10 cellular contexts compared by ENCODE assay signal in the genomic region with DNA sequence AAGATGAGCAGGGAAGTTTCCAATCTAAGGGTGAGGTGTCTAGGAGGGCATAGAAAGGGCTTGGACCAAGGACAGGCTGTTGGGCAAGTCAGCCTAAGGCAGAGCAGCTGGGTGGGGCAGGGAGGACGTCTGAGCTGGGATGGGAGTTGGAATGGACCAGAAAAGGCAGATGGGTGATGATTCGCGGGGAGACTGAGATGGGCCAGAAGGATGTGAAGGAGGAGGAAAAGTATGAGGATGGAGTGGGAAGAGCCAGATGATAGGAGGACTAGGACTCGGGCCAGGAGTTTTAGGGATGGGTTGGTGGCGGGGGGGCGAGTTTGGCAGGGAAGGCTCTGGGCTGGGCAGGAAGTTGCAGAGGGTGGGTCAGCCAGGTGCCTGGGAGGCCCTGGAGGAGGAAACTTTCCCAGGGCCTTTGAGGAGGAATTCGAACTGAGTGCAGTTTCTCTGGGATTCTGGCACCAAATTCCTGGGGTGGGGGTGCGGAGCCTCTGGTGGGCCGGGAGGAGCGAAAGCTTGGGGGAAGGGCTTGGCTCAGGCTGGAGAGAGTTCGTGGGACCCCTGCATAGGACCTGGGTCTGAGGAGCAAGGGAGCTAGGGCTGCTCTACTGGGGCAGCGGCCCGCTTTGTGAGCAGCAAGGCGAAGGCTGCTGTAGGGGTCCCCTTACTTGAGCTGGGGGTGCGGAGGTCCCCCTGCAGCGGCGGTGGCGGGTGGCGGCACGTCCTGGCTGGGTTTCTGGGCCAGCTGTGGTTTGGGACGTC. TPM values are rescaled to one million over a fixed set of nuclear protein-coding genes. Genes with fewer than 3 reads are reported as not detected.
DNase-seq lines count a peak whose midpoint lies in the region; ATAC-seq and TF ChIP-seq lines count a peak whose summit lies in the region.
"Had no signal": no experiment of that assay in that cellular context is flagged by ENCODE, and none has a peak within 500 bp of the region (broad histone marks: within the 10 kb centered on the region; RNA-seq: fewer than 3 reads in every experiment).

No MANE protein-coding gene starts in this region.

- H3K27me3 ChIP-seq in esophagus squamous epithelium (no peaks in the 10 kb centered on the region), mucosa of stomach (ENCODE audit: control insufficient read depth, insufficient read depth, low read length) (no peaks in the 10 kb centered on the region), aorta (ENCODE audit: control insufficient read depth in 1 of 2, insufficient read depth in 2 of 2, low read length in 1 of 2) (no peaks in the 10 kb centered on the region)

- no peak for ATAC-seq in stimulated activated naive CD8-positive, alpha-beta T cell treated with anti-CD3 and anti-CD28 coated beads, Interleukin-15, Interleukin-2, amounts not matched to agents 100 U/mL and 50 U/mL, for 24 hours
- ATAC-seq in aorta (ENCODE audit: low FRiP score) (peak; percentile 3), GM18519 (IDR thresholded peaks at IDR 0.05; ENCODE audit: low FRiP score, unreplicated experiment) (no peak), GM21447 (IDR thresholded peaks at IDR 0.05; ENCODE audit: unreplicated experiment) (no peak)

- WGBS in esophagus squamous epithelium, 2 donors: 9 to 34% methylated on average over 5 to 11 of the region's 21 CpGs
- 11 to 39% methylated on average over 14 to 21 of the region's 21 CpGs for WGBS in aorta, 2 donors

- no peak for TF ChIP-seq CTCF in esophagus squamous epithelium (IDR thresholded peaks at IDR 0.05)

- H3K4me3 Mint-ChIP-seq in stimulated activated naive CD8-positive, alpha-beta T cell treated with anti-CD3 and anti-CD28 coated beads, Interleukin-15, Interleukin-2, amounts not matched to agents 100 ng/mL and 50 ng/mL, for 24 hours: peak overlapping the region; percentile 6

- intact Hi-C loops in esophagus squamous epithelium (cut with DNase I): no loop called here
- intact Hi-C loops in aorta (cut with DNase I): no loop called here

- H3K27ac ChIP-seq in esophagus squamous epithelium (peak overlapping the region; percentile 61 to 69 (median 66)), aorta (ENCODE audit: low read depth in 1 of 2, low read length in 2 of 2) (no peak overlapping the region)

- no peaks in the 10 kb centered on the region for H3K9me3 ChIP-seq in esophagus squamous epithelium
- no peaks in the 10 kb centered on the region for H3K9me3 ChIP-seq in mucosa of stomach (ENCODE audit: control insufficient read depth, low read length)
- no peaks in the 10 kb centered on the region for H3K9me3 ChIP-seq in aorta (ENCODE audit: control insufficient read depth, low read length)

- DNase-seq in stimulated activated naive CD8-positive, alpha-beta T cell treated with anti-CD3 and anti-CD28 coated beads, Interleukin-15, Interleukin-2, amounts not matched to agents 100 U/mL and 50 U/mL, for 24 hours: no peak
- no peak for DNase-seq in esophagus squamous epithelium (lab: John Stamatoyannopoulos, UW)
- peak in 1 of 2 donors; percentile 56 for DNase-seq in aorta
- no peak for DNase-seq in activated CD8-positive, alpha-beta memory T cell treated with anti-CD3 and anti-CD28 coated beads for 24 hours
- DNase-seq: GOT3, midbrain had no signal

- no peak overlapping the region for H3K27ac Mint-ChIP-seq in stimulated activated naive CD8-positive, alpha-beta T cell treated with anti-CD3 and anti-CD28 coated beads, Interleukin-15, Interleukin-2, amounts not matched to agents 100 ng/mL and 50 ng/mL, for 24 hours

- H3K36me3 Mint-ChIP-seq in stimulated activated naive CD8-positive, alpha-beta T cell treated with anti-CD3 and anti-CD28 coated beads, Interleukin-15, Interleukin-2, amounts not matched to agents 100 ng/mL and 50 ng/mL, for 24 hours (ENCODE audit: low read depth): peaks cover 23% of the 10 kb centered on the region

- H3K4me1 ChIP-seq in esophagus squamous epithelium (peaks cover 0 to 19% (median 3%) of the 10 kb centered on the region in 3 donors), mucosa of stomach (ENCODE audit: control insufficient read depth, insufficient read depth, low read length) (peaks cover 16% of the 10 kb centered on the region), aorta (ENCODE audit: control insufficient read depth in 1 of 2, insufficient read depth in 2 of 2, low read length in 2 of 2) (no peaks in the 10 kb centered on the region)

- H3K9me3 Mint-ChIP-seq in stimulated activated naive CD8-positive, alpha-beta T cell treated with anti-CD3 and anti-CD28 coated beads, Interleukin-15, Interleukin-2, amounts not matched to agents 100 ng/mL and 50 ng/mL, for 24 hours: no peaks in the 10 kb centered on the region

- H3K4me3 ChIP-seq in esophagus squamous epithelium: peak overlapping the region in 3 of 4 donors; percentile 3 to 51 (median 34)
- no peak overlapping the region for H3K4me3 ChIP-seq in mucosa of stomach (ENCODE audit: low read length)
- peak overlapping the region in 1 of 2 donors; percentile 2 for H3K4me3 ChIP-seq in aorta (ENCODE audit: low read length in 2 of 2)

- peaks cover 9% of the 10 kb centered on the region for H3K27me3 Mint-ChIP-seq in stimulated activated naive CD8-positive, alpha-beta T cell treated with anti-CD3 and anti-CD28 coated beads, Interleukin-15, Interleukin-2, amounts not matched to agents 100 ng/mL and 50 ng/mL, for 24 hours

- H3K36me3 ChIP-seq in esophagus squamous epithelium (peaks cover 0 to 37% (median 0%) of the 10 kb centered on the region in 3 donors), mucosa of stomach (ENCODE audit: control insufficient read depth, insufficient read depth, low read length) (no peaks in the 10 kb centered on the region), aorta (ENCODE audit: control insufficient read depth in 1 of 2, insufficient read depth in 2 of 2, low read length in 1 of 2) (peaks cover 0 to 7% of the 10 kb centered on the region in 2 donors)

- no peak for TF ChIP-seq POLR2A in esophagus squamous epithelium (IDR thresholded peaks at IDR 0.05)

- peak overlapping the region; percentile 34 for H3K9ac ChIP-seq in mucosa of stomach (ENCODE audit: low read length)

- peaks cover 10% of the 10 kb centered on the region for H3K4me1 Mint-ChIP-seq in stimulated activated naive CD8-positive, alpha-beta T cell treated with anti-CD3 and anti-CD28 coated beads, Interleukin-15, Interleukin-2, amounts not matched to agents 100 ng/mL and 50 ng/mL, for 24 hours (ENCODE audit: low read depth)

RNA-seq across cellular contexts. Expression of gene TIMP1, which starts 8.7 kb away (rescaled TPM):
- 10 to 100 TPM; 10.9 to 90.6 (median 36.7) TPM for total RNA-seq in esophagus squamous epithelium
- 1,000 to 10,000 TPM; 1,378 to 1,710 TPM for total RNA-seq in aorta
- 1,000 to 10,000 TPM in 1 of 2 donors, 100 to 1,000 TPM in 1; 775 to 3,088 TPM for polyA plus RNA-seq in aorta

RNA-seq across cellular contexts. Expression of gene ARAF, which starts 12.5 kb away (rescaled TPM):
- 10 to 100 TPM; 19.8 to 37.4 (median 24.0) TPM for total RNA-seq in esophagus squamous epithelium
- total RNA-seq in aorta: 10 to 100 TPM; 51.5 to 59.0 TPM
- 100 to 1,000 TPM in 1 of 2 donors, 10 to 100 TPM in 1; 37.4 to 115 TPM for polyA plus RNA-seq in aorta

RNA-seq across cellular contexts. Expression of gene SYN1, which starts 46.1 kb away (rescaled TPM):
- under 1 TPM in 1 of 4 donors, not detected in 3; 0.31 TPM for total RNA-seq in esophagus squamous epithelium
- 1 to 10 TPM; 1.5 TPM for total RNA-seq in aorta
- 1 to 10 TPM in 1 of 2 donors, under 1 TPM in 1; 0.90 to 1.9 TPM for polyA plus RNA-seq in aorta

RNA-seq across cellular contexts. Expression of gene CFP, which starts 56.2 kb away (rescaled TPM):
- total RNA-seq in esophagus squamous epithelium (1 to 10 TPM in 3 of 4 donors, under 1 TPM in 1; 0.83 to 3.8 (median 1.9) TPM), aorta (1 to 10 TPM; 5.2 to 6.0 TPM)
- 1 to 10 TPM; 3.1 to 3.7 TPM for polyA plus RNA-seq in aorta

Comparison
In these comparisons a context has a peak if more than half of its experiments do, and no peak if none do; other contexts are left out.
1. H3K27ac ChIP-seq: peak in esophagus squamous epithelium (4 of 4); none in aorta (0 of 2).
2. RNA of gene TIMP1, which starts 8.7 kb away (total RNA-seq): 1,378 to 1,710 TPM in aorta; 10.9 to 90.6 TPM in esophagus squamous epithelium; every median in the first group is over 10 times any median in the second.